Comparison of ENCODE assay signal across 22 cellular contexts in the genomic region with DNA sequence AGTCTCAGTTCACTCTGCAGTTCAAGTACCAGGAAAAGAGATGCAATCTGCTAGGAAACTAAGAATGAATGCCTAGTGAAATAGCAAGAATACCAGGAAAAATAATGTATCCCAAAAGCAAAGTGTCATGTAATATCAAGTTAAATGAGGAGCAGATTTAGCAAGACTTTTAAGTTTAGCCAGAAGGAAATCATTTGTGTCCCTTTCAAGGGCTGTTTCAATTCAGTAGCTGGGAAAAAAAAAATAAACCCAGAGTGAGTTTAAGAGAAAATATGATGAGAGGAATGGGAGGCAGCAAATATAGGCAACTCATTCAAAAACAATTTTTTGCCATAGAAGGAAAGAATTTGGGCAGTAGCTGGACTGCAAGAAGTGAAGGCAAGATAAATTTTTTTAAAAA.
"Had no signal": no experiment of that assay in that cellular context is flagged by ENCODE, and none has a peak within 500 bp of the region (broad histone marks: within the 10 kb centered on the region; RNA-seq: fewer than 3 reads in every experiment).

No MANE protein-coding gene starts in this region.

- ATAC-seq: gastroesophageal sphincter; heart left ventricle; stimulated activated naive B cell treated with anti-CD40 and anti-IgM and Interleukin-4, amounts not matched to agents 10 μg/mL and 1 μg/mL and 100 μg/mL, for 72 hours had no signal

- H3K27me3 Mint-ChIP-seq: activated CD4-positive, alpha-beta memory T cell treated with anti-CD3 and anti-CD28 coated beads for 36 hours; activated naive CD8-positive, alpha-beta T cell; stimulated activated naive B cell treated with anti-CD40 and anti-IgM and Interleukin-4, amounts not matched to agents 10 μg/mL and 1 μg/mL and 100 μg/mL, for 72 hours had no signal

- DNase-seq: activated CD4-positive, alpha-beta memory T cell treated with anti-CD3 and anti-CD28 coated beads for 36 hours; activated T-cell treated with anti-CD3 and anti-CD28 coated beads for 4 hours; amygdala; central memory CD4-positive, alpha-beta T cell; colonic mucosa; erythroblast; heart left ventricle; kidney glomerular epithelial cell; left ventricle myocardium inferior; mammary epithelial cell; midbrain; nephron progenitor cell; nucleus accumbens; retina; stimulated activated naive B cell treated with anti-CD40 and anti-IgM and Interleukin-4, amounts not matched to agents 10 μg/mL and 1 μg/mL and 100 μg/mL, for 72 hours; T-helper 2 cell; upper lobe of left lung had no signal

- H3K4me1 ChIP-seq: colonic mucosa, upper lobe of left lung had no signal

- H3K36me3 ChIP-seq: colonic mucosa, gastroesophageal sphincter, heart left ventricle, left ventricle myocardium inferior, thoracic aorta, upper lobe of left lung had no signal

- H3K4me3 ChIP-seq: colonic mucosa, gastroesophageal sphincter, heart left ventricle, left ventricle myocardium inferior, thoracic aorta, upper lobe of left lung had no signal

- H3K27ac ChIP-seq: colonic mucosa, gastroesophageal sphincter, heart left ventricle, left ventricle myocardium inferior, thoracic aorta, upper lobe of left lung had no signal

- H3K9me3 Mint-ChIP-seq: activated CD4-positive, alpha-beta memory T cell treated with anti-CD3 and anti-CD28 coated beads for 36 hours; nephron progenitor cell had no signal

- H3K4me3 Mint-ChIP-seq: activated CD4-positive, alpha-beta memory T cell treated with anti-CD3 and anti-CD28 coated beads for 36 hours; activated naive CD8-positive, alpha-beta T cell; activated T-helper 1 cell treated with anti-CD3 and anti-CD28 coated beads, Interleukin-12 subunit alpha, Interleukin-12 subunit beta, Interleukin-2, Interleukin-4 antibody, amounts not matched to agents 30 ng/mL and 10 ng/mL and 1 ng/mL, durations not matched to agents 14 hours and 24 hours and 36 hours; brain; nephron progenitor cell; stimulated activated naive B cell treated with anti-CD40 and anti-IgM and Interleukin-4, amounts not matched to agents 10 μg/mL and 1 μg/mL and 100 μg/mL, for 72 hours had no signal

- H3K36me3 Mint-ChIP-seq: activated CD4-positive, alpha-beta memory T cell treated with anti-CD3 and anti-CD28 coated beads for 36 hours; activated naive CD8-positive, alpha-beta T cell; brain; stimulated activated naive B cell treated with anti-CD40 and anti-IgM and Interleukin-4, amounts not matched to agents 10 μg/mL and 1 μg/mL and 100 μg/mL, for 72 hours had no signal

- H3K4me1 Mint-ChIP-seq: nephron progenitor cell; stimulated activated naive B cell treated with anti-CD40 and anti-IgM and Interleukin-4, amounts not matched to agents 10 μg/mL and 1 μg/mL and 100 μg/mL, for 72 hours had no signal

- H3K27ac Mint-ChIP-seq: activated CD4-positive, alpha-beta memory T cell treated with anti-CD3 and anti-CD28 coated beads for 36 hours; activated naive CD8-positive, alpha-beta T cell; activated T-helper 1 cell treated with anti-CD3 and anti-CD28 coated beads, Interleukin-12 subunit alpha, Interleukin-12 subunit beta, Interleukin-2, Interleukin-4 antibody, amounts not matched to agents 30 ng/mL and 10 ng/mL and 1 ng/mL, durations not matched to agents 14 hours and 24 hours and 36 hours; brain; nephron progenitor cell; stimulated activated naive B cell treated with anti-CD40 and anti-IgM and Interleukin-4, amounts not matched to agents 10 μg/mL and 1 μg/mL and 100 μg/mL, for 72 hours had no signal

- H3K9me3 ChIP-seq: colonic mucosa, gastroesophageal sphincter, heart left ventricle, left ventricle myocardium inferior, thoracic aorta, upper lobe of left lung had no signal

- H3K27me3 ChIP-seq: colonic mucosa, gastroesophageal sphincter, heart left ventricle, upper lobe of left lung had no signal
